Comparison of ENCODE assay signal across 9 cellular contexts in the genomic region with DNA sequence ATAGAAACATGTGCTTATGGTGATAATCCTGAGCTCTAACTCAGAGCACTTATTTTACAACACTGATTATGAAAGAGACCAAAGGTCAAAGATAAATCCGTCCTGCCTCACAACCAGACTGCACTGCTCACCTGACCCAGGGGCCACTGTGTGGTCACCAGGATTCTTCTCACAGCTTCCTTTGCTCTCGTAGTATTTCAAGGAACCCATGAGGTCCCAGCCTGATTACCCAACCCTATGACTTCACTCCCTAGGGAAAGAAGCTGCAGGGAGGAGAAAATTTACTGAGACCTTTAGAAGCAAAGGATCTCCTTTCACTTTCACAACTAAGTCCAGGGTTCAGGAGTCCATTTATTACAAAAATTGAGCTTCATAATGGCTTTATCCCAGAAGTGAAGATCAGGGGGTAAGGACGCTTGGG. TPM values are rescaled to one million over a fixed set of nuclear protein-coding genes. Genes with fewer than 3 reads are reported as not detected.
DNase-seq lines count a peak whose midpoint lies in the region; ATAC-seq and TF ChIP-seq lines count a peak whose summit lies in the region.
"Had no signal": no experiment of that assay in that cellular context is flagged by ENCODE, and none has a peak within 500 bp of the region (broad histone marks: within the 10 kb centered on the region; RNA-seq: fewer than 3 reads in every experiment).

No MANE protein-coding gene starts in this region.

- H3K4me3 ChIP-seq in fibroblast of pulmonary artery (replicated peaks; ENCODE audit: low read depth, low read length), result peak overlapping the region; percentile 17

- no peak for TF ChIP-seq CTCF in fibroblast of pulmonary artery (IDR thresholded peaks at IDR 0.05; ENCODE audit: low read length, missing control alignments)

- DNase-seq in G401 (ENCODE audit: low spot score), result peak; percentile 40
- DNase-seq in NCI-H774 (lab: John Stamatoyannopoulos, UW), result peak; percentile 7
- DNase-seq in fibroblast of pulmonary artery (ENCODE audit: low read depth), result peak; percentile 91
- DNase-seq in renal cortical epithelial cell (ENCODE audit: low read depth), result peak; percentile 83
- no peak for DNase-seq in stimulated activated CD4-positive, alpha-beta T cell treated with anti-CD3 and anti-CD28 coated beads, Interleukin-2, amount 100 ng/mL, for 48 hours
- DNase-seq in stimulated activated CD4-positive, alpha-beta T cell treated with anti-CD3 and anti-CD28 coated beads, Interleukin-4, amount 100 ng/mL, for 1 hour, result no peak
- no peak for DNase-seq in DMS79 (lab: John Stamatoyannopoulos, UW)
- DNase-seq: stimulated activated naive B cell treated with anti-CD40 and anti-IgM and Interleukin-4, amounts not matched to agents 10 μg/mL and 1 μg/mL and 100 μg/mL, for 72 hours had no signal

- no peak for ATAC-seq in GM18873 (IDR thresholded peaks at IDR 0.05; ENCODE audit: low FRiP score, unreplicated experiment)
- ATAC-seq: stimulated activated naive B cell treated with anti-CD40 and anti-IgM and Interleukin-4, amounts not matched to agents 10 μg/mL and 1 μg/mL and 100 μg/mL, for 72 hours had no signal

- in situ Hi-C loops in G401 (cut with HindIII; ENCODE audit: low sequenced_read_pairs), result no loop called here

RNA-seq across cellular contexts. Expression of a gene that starts 9.6 kb away (rescaled TPM):
- total RNA-seq in G401 (2014; rRNA removed; shearing (Covaris generic)), result 127 and 170 TPM in 2 replicates
- 194 and 195 TPM in 2 replicates for total RNA-seq in renal cortical epithelial cell

Comparison
In these comparisons a context has a peak if more than half of its experiments do, and no peak if none do; other contexts are left out.
1. DNase-seq: peak in G401 (single experiment), NCI-H774 (single experiment), fibroblast of pulmonary artery (single experiment) and renal cortical epithelial cell (single experiment); none in stimulated activated CD4-positive, alpha-beta T cell treated with anti-CD3 and anti-CD28 coated beads, Interleukin-2, amount 100 ng/mL, for 48 hours (0 of 2), stimulated activated CD4-positive, alpha-beta T cell treated with anti-CD3 and anti-CD28 coated beads, Interleukin-4, amount 100 ng/mL, for 1 hour (single experiment) and DMS79 (single experiment).